ENCODE assay signal across 8 cellular contexts in the genomic region with DNA sequence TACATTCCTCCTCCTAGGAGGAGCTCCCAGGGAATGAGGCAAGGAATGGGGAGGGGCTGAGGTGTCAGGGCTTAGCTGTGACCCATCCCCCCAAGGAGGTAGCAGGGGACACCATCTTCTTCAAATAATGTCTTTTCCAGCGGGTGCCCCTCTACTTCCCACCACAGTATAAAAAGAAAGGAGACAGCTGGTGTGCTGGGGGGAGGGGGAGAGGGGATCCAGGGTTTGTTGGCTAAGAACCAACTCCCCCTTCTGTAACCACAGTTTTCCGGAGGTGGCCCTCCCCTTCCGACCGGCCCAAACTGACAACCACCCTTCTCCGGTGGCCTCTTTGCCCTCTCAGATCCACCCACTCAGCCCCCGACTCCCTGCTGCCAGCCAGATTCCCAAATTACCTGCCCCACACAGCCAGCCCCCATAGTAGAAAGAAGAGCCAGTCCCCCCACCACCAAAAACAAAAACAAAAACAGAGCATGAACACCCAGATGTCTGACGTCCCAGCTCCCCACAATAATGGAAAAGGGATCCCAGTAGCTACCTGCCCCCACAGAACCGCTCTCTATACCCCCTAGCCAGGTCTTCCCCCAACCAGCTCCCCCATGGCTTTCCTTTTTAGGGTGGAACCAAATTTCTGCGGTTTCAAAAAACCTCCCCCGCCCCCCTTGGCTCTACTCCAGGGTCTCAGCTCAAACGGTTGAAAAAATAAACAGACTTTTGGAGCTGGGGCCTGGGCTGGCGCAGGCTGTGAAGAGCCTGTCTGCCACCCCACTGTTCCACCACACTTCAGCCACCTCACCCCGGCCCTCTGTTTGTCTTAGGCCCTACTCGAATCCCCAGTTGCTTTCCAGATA. TPM values are rescaled to one million over a fixed set of nuclear protein-coding genes. Genes with fewer than 3 reads are reported as not detected.
DNase-seq lines count a peak whose midpoint lies in the region; ATAC-seq and TF ChIP-seq lines count a peak whose summit lies in the region.

No MANE protein-coding gene starts in this region.

- H3K4me1 ChIP-seq in MM.1S (ENCODE audit: low read length) = peaks cover 44% of the 10 kb centered on the region
- H3K4me1 ChIP-seq in ascending aorta = peaks cover 38 to 56% of the 10 kb centered on the region in 2 donors
- peaks cover 43% of the 10 kb centered on the region for H3K4me1 ChIP-seq in iPS-18a (ENCODE audit: control insufficient read depth, low read depth, low read length)

- TF ChIP-seq CTCF in MM.1S (IDR thresholded peaks at IDR 0.05; ENCODE audit: low read length) (no peak), ascending aorta (IDR thresholded peaks at IDR 0.05) (no peak)

- H3F3A ChIP-seq in MM.1S (ENCODE audit: insufficient read depth, low read length) = peaks cover 61% of the 10 kb centered on the region

- no peak for ATAC-seq in HG02938 (IDR thresholded peaks at IDR 0.05; ENCODE audit: unreplicated experiment)
- no peak for ATAC-seq in HG03571 (IDR thresholded peaks at IDR 0.05; ENCODE audit: unreplicated experiment)

- H3K9ac ChIP-seq in MM.1S (ENCODE audit: low read length) (peak overlapping the region; percentile 87), iPS-18a (ENCODE audit: low read length) (peak overlapping the region; percentile 88)

- peaks cover 95% of the 10 kb centered on the region for H3K79me2 ChIP-seq in MM.1S (ENCODE audit: low read length)

- H4K20me1 ChIP-seq in MM.1S (ENCODE audit: insufficient read depth, low read length) = peaks cover 37% of the 10 kb centered on the region

- H2AFZ ChIP-seq in MM.1S (ENCODE audit: low read length) = no peak overlapping the region

- H3K36me3 ChIP-seq in MM.1S (replicated peaks; ENCODE audit: insufficient read depth, low read length) (no peaks in the 10 kb centered on the region), ascending aorta (no peaks in the 10 kb centered on the region), iPS-18a (ENCODE audit: control insufficient read depth, low read depth, low read length) (no peaks in the 10 kb centered on the region)

- DNase-seq in CMK (ENCODE audit: low read depth) = peak; percentile 92
- peak; percentile 83 for DNase-seq in MM.1S
- peak; percentile 35 for DNase-seq in SW480 (ENCODE audit: low spot score)
- peak in 1 of 2 donors; percentile 88 for DNase-seq in ascending aorta (ENCODE audit: low spot score in 2 of 2)
- DNase-seq in stimulated activated CD4-positive, alpha-beta T cell treated with anti-CD3 and anti-CD28 coated beads, Interleukin-12 subunit alpha, Interleukin-12 subunit beta, amount 100 ng/mL, for 4 hours = peak; percentile 52

- H3K9me2 ChIP-seq in MM.1S (replicated peaks; ENCODE audit: insufficient read depth, low read length) = no peaks in the 10 kb centered on the region

- H3K27me3 ChIP-seq in MM.1S (replicated peaks; ENCODE audit: insufficient read depth, low read length) = no peaks in the 10 kb centered on the region
- H3K27me3 ChIP-seq in ascending aorta = no peaks in the 10 kb centered on the region
- H3K27me3 ChIP-seq in iPS-18a (ENCODE audit: control insufficient read depth, insufficient read depth, low read length) = no peaks in the 10 kb centered on the region

- H3K4me3 ChIP-seq in MM.1S (ENCODE audit: low read length) (peak overlapping the region; percentile 84), ascending aorta (peak overlapping the region; percentile 72 to 89), iPS-18a (ENCODE audit: low read length) (peak overlapping the region; percentile 70)

- H3K9me3 ChIP-seq in MM.1S (replicated peaks; ENCODE audit: insufficient read depth, low read length) (no peaks in the 10 kb centered on the region), ascending aorta (no peaks in the 10 kb centered on the region), iPS-18a (ENCODE audit: control insufficient read depth, low read depth, low read length) (no peaks in the 10 kb centered on the region)

- intact Hi-C loops in ascending aorta (cut with DNase I) = no loop called here

- peak overlapping the region; percentile 93 for H3K27ac ChIP-seq in MM.1S (ENCODE audit: low read length)
- H3K27ac ChIP-seq in ascending aorta = peak overlapping the region; percentile 94 to 98
- H3K27ac ChIP-seq in iPS-18a (ENCODE audit: low read length) = no peak overlapping the region

- H3K4me2 ChIP-seq in MM.1S (ENCODE audit: low read depth, low read length) = peak overlapping the region; percentile 94

RNA-seq across cellular contexts. Expression of gene ARHGEF2, which starts 2.1 kb away (rescaled TPM):
- 169 TPM for total RNA-seq in ascending aorta

RNA-seq across cellular contexts. Expression of gene RXFP4, which starts 34.8 kb away (rescaled TPM):
- total RNA-seq in ascending aorta = not detected

RNA-seq across cellular contexts. Expression of gene KHDC4, which starts 42.1 kb away (rescaled TPM):
- total RNA-seq in ascending aorta = 101 TPM

RNA-seq across cellular contexts. Expression of gene SSR2, which starts 44.5 kb away (rescaled TPM):
- 103 TPM for total RNA-seq in ascending aorta
